In the genomic region with DNA sequence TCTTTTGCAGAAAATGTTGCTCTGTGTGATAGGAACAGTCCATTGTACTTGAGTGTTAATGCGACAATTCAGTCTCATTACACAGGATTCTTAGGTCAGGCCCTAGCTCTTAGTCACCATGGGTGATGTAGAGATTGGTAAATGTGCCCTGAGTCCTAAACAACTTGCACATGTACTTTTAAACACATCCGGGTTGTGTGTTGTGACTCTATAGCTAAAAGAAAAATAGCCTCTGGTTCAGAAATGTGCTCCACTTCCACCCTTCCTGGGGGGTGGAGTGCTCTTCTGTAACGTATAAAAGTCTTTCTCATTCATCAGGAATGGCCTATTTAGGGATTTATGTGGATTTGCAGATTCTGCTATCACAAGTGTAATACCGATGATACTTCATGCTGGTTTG, we compare ENCODE assay signal across 23 cellular contexts. TPM values are rescaled to one million over a fixed set of nuclear protein-coding genes. Genes with fewer than 3 reads are reported as not detected.
DNase-seq lines count a peak whose midpoint lies in the region; ATAC-seq, FAIRE-seq and TF ChIP-seq lines count a peak whose summit lies in the region.
"Had no signal": no experiment of that assay in that cellular context is flagged by ENCODE, and none has a peak within 500 bp of the region (broad histone marks: within the 10 kb centered on the region; RNA-seq: fewer than 3 reads in every experiment).

No MANE protein-coding gene starts in this region.

- H3K9me3 ChIP-seq in endothelial cell of umbilical vein (replicated peaks; ENCODE audit: control insufficient read depth, insufficient read depth, low read length), result no peaks in the 10 kb centered on the region
- H3K9me3 ChIP-seq in osteoblast (ENCODE audit: low read depth, low read length), result no peaks in the 10 kb centered on the region
- no peaks in the 10 kb centered on the region for H3K9me3 ChIP-seq in small intestine (ENCODE audit: control insufficient read depth, low read depth)
- H3K9me3 ChIP-seq: ascending aorta, colonic mucosa had no signal

- CTCF ChIA-PET in BJ (lab: Yijun Ruan, JAX), result interaction anchor here (0.7 to 1.4 kb wide), 4 partner anchors 9 to 145 kb away, joined by 3 to 5 read pairs (median 4); no protein-coding TSS in a partner anchor
- CTCF ChIA-PET in endothelial cell of umbilical vein (lab: Charles Lee), result interaction anchor here (1.1 kb wide), 1 partner anchor 63 kb away, joined by 3 read pairs; no protein-coding TSS in a partner anchor

- ATAC-seq in HG02970 (IDR thresholded peaks at IDR 0.05; ENCODE audit: low FRiP score, unreplicated experiment), result no peak
- ATAC-seq in GM21367 (IDR thresholded peaks at IDR 0.05; ENCODE audit: unreplicated experiment), result no peak
- no peak for ATAC-seq in GM21737 (IDR thresholded peaks at IDR 0.05; ENCODE audit: unreplicated experiment)
- ATAC-seq: activated CD8-positive, alpha-beta T cell treated with anti-CD3 and anti-CD28 coated beads, Interleukin-2, amount 10 ng/mL, durations not matched to agents 7 days and 5 days; left cardiac atrium; naive thymus-derived CD4-positive, alpha-beta T cell had no signal

- POLR2A ChIA-PET in BJ (lab: Charles Lee), result no interaction called here
- POLR2A ChIA-PET in endothelial cell of umbilical vein (lab: Charles Lee), result no interaction called here

- H3K4me3 ChIP-seq in BJ (ENCODE audit: low read depth, low read length) (no peak overlapping the region), endothelial cell of umbilical vein (replicated peaks in 1 of 3; ENCODE audit: insufficient read depth in 1 of 3, low read depth in 1 of 3, low read length in 3 of 3) (no peak overlapping the region), osteoblast (ENCODE audit: insufficient read depth, low read length) (no peak overlapping the region), small intestine (ENCODE audit: low read depth in 1 of 2, low read length in 2 of 2) (no peak overlapping the region)
- H3K4me3 ChIP-seq: ascending aorta, colonic mucosa had no signal

- BruUV-seq in endothelial cell of umbilical vein (replicated peaks; lab: Mats Ljungman, UMichigan), result no TSS peak

- no peak overlapping the region for H3K4me2 ChIP-seq in endothelial cell of umbilical vein (ENCODE audit: insufficient read depth, low read length)
- H3K4me2 ChIP-seq in osteoblast (ENCODE audit: insufficient read depth, low read length), result no peak overlapping the region

- dilution Hi-C loops in endothelial cell of umbilical vein (cut with MboI; ENCODE audit: extremely low pct_ligation_motif_present, low sequenced_read_pairs), result no loop called here

- H4K20me1 ChIP-seq in endothelial cell of umbilical vein (replicated peaks; ENCODE audit: control insufficient read depth, extremely low read depth, insufficient read depth, low read length) (no peaks in the 10 kb centered on the region), osteoblast (ENCODE audit: insufficient read depth, low read length) (peaks cover 5% of the 10 kb centered on the region)

- H3K36me3 ChIP-seq in BJ (ENCODE audit: control insufficient read depth, insufficient read depth, low read length) (no peaks in the 10 kb centered on the region; the same call in 1 of the 2 replicates), endothelial cell of umbilical vein (ENCODE audit: control insufficient read depth in 2 of 2, extremely low read depth in 1 of 2, insufficient read depth in 2 of 2, low read length in 2 of 2) (no peaks in the 10 kb centered on the region), osteoblast (ENCODE audit: insufficient read depth, low read length) (no peaks in the 10 kb centered on the region), small intestine (ENCODE audit: control insufficient read depth in 2 of 2, insufficient read depth in 2 of 2, low read length in 2 of 2) (peaks cover 3 to 7% of the 10 kb centered on the region in 2 donors)
- H3K36me3 ChIP-seq: ascending aorta, colonic mucosa had no signal

- H3K9ac ChIP-seq in endothelial cell of umbilical vein (replicated peaks; ENCODE audit: extremely low read depth, insufficient read depth, low read length), result no peak overlapping the region

- 64 to 77% (median 73%) methylated on average over 4 of the region's 4 CpGs for WGBS in small intestine, 3 donors

- peak; percentile 73 for FAIRE-seq in endothelial cell of umbilical vein (lab: Jason Lieb, UNC)
- no peak for FAIRE-seq in small intestine (lab: Jason Lieb, UNC)

- peaks cover 18% of the 10 kb centered on the region for H3K4me1 ChIP-seq in endothelial cell of umbilical vein (ENCODE audit: control insufficient read depth, extremely low read depth, insufficient read depth, low read length)
- peaks cover 9% of the 10 kb centered on the region for H3K4me1 ChIP-seq in osteoblast (ENCODE audit: insufficient read depth, low read length)
- H3K4me1 ChIP-seq in small intestine (ENCODE audit: control insufficient read depth in 2 of 2, insufficient read depth in 1 of 2, low read depth in 1 of 2, low read length in 1 of 2), result no peaks in the 10 kb centered on the region
- H3K4me1 ChIP-seq: ascending aorta, colonic mucosa had no signal

- H2AFZ ChIP-seq in endothelial cell of umbilical vein (ENCODE audit: low read depth, low read length) (no peak overlapping the region), osteoblast (ENCODE audit: low read length) (no peak overlapping the region)

- intact Hi-C loops in endothelial cell of umbilical vein (cut with micrococcal nuclease), result no loop called here

- no peak for TF ChIP-seq POLR2A in endothelial cell of umbilical vein (IDR thresholded peaks at IDR 0.05; ENCODE audit: low read depth, low read length)

- DNase-seq in BJ (ENCODE audit: low read depth) (peak; percentile 71), RPMI7951 (ENCODE audit: low read depth) (peak; percentile 42), endothelial cell of umbilical vein (ENCODE audit: low read depth, low spot score) (peak; percentile 16), osteoblast (ENCODE audit: insufficient read length, low spot score, missing footprints) (peak; percentile 78), small intestine (no peak)
- DNase-seq: activated CD8-positive, alpha-beta T cell treated with anti-CD3 and anti-CD28 coated beads, Interleukin-2, amount 10 ng/mL, durations not matched to agents 7 days and 5 days; activated naive CD4-positive, alpha-beta T cell treated with Interleukin-2 at 50 U/mL for 16 hours; activated T-cell treated with anti-CD3 and anti-CD28 coated beads, Interleukin-2, amount 50 U/mL, for 24 hours; colonic mucosa; COR-L47; left cardiac atrium; mesendoderm; MM.1S; naive thymus-derived CD4-positive, alpha-beta T cell; NCI-H1436 treated with DMSO at 0.1 percent for 48 hours; NCI-H524; posterior cingulate gyrus; stimulated activated naive CD4-positive, alpha-beta T cell had no signal

- H3K27me3 ChIP-seq in BJ (ENCODE audit: control insufficient read depth, insufficient read depth, low read length), result no peaks in the 10 kb centered on the region
- H3K27me3 ChIP-seq in endothelial cell of umbilical vein (ENCODE audit: control insufficient read depth in 2 of 2, insufficient read depth in 2 of 2, low read length in 2 of 2), result no peaks in the 10 kb centered on the region
- H3K27me3 ChIP-seq in osteoblast (ENCODE audit: insufficient read depth, low read length), result peaks cover 21% of the 10 kb centered on the region
- H3K27me3 ChIP-seq in small intestine (ENCODE audit: control insufficient read depth in 2 of 2, insufficient read depth in 2 of 2, low read length in 2 of 2), result no peaks in the 10 kb centered on the region
- H3K27me3 ChIP-seq: ascending aorta, colonic mucosa had no signal

- no peaks in the 10 kb centered on the region for H3K9me1 ChIP-seq in endothelial cell of umbilical vein (replicated peaks; ENCODE audit: control insufficient read depth, extremely low read depth, insufficient read depth, low read length)

- no peak for TF ChIP-seq CTCF in BJ (IDR thresholded peaks at IDR 0.05; ENCODE audit: insufficient read depth, low read depth, low read length)
- no peak for TF ChIP-seq CTCF in endothelial cell of umbilical vein (IDR thresholded peaks at IDR 0.05; ENCODE audit: extremely low read depth in 1 of 2, insufficient read depth in 1 of 2, low read depth in 1 of 2, low read length in 2 of 2)
- no peak for TF ChIP-seq CTCF in osteoblast (IDR thresholded peaks at IDR 0.05; ENCODE audit: extremely low read depth, low read depth, low read length)

- peaks cover 51% of the 10 kb centered on the region for H3K79me2 ChIP-seq in endothelial cell of umbilical vein (ENCODE audit: control insufficient read depth, insufficient read depth, low read length)
- no peaks in the 10 kb centered on the region for H3K79me2 ChIP-seq in osteoblast (ENCODE audit: insufficient read depth, low read length)

- H3K27ac ChIP-seq in endothelial cell of umbilical vein (ENCODE audit: insufficient read depth, low read depth, low read length) (no peak overlapping the region), osteoblast (ENCODE audit: low read depth, low read length) (no peak overlapping the region), small intestine (ENCODE audit: low read depth in 1 of 2, low read length in 1 of 2) (no peak overlapping the region)
- H3K27ac ChIP-seq: ascending aorta, colonic mucosa, RWPE1 had no signal

TF ChIP-seq in endothelial cell of umbilical vein, 7 proteins besides CTCF, POLR2A, EP300 and RAD21 (continues in another document):
- TF ChIP-seq JUN (IDR thresholded peaks at IDR 0.05; ENCODE audit: borderline replicate concordance, insufficient read depth, insufficient read length, low read depth) (no peak), GATA2 (IDR thresholded peaks at IDR 0.05; ENCODE audit: insufficient read depth, insufficient read length, low read depth, low read length) (no peak), POLR2AphosphoS5 (IDR thresholded peaks at IDR 0.05; ENCODE audit: insufficient read depth, low read depth, low read length) (no peak), EZH2 (IDR thresholded peaks at IDR 0.05; ENCODE audit: borderline replicate concordance, low read depth, low read length, severe bottlenecking) (no peak)
- TF ChIP-seq, protein P1, sequence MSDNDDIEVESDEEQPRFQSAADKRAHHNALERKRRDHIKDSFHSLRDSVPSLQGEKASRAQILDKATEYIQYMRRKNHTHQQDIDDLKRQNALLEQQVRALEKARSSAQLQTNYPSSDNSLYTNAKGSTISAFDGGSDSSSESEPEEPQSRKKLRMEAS (IDR thresholded peaks at IDR 0.05; ENCODE audit: insufficient read depth, insufficient read length), result no peak

RNA-seq across cellular contexts. Expression of a gene that starts 5.2 kb away (rescaled TPM):
- polyA plus RNA-seq in BJ (2011; rRNA removed) (3.0 and 3.6 TPM in 2 replicates), endothelial cell of umbilical vein (5.3 and 6.6 TPM in 2 replicates), small intestine (10 to 100 TPM in 2 of 3 donors, 1 to 10 TPM in 1; 10.0 to 57.0 (median 13.6) TPM)
- 7.0 and 7.9 TPM in 2 replicates for polyA minus RNA-seq in BJ (2011; rRNA and poly(A)+ RNA removed)
- 4.5 and 4.6 TPM in 2 replicates for total RNA-seq in RPMI7951 (2014; rRNA removed; shearing (Covaris generic))
- total RNA-seq in endothelial cell of umbilical vein (12.9 and 13.3 TPM in 2 replicates), osteoblast (37.7 and 40.2 TPM in 2 replicates)
- polyA plus RNA-seq in endothelial cell of umbilical vein (2011; cell fraction: cytosol; rRNA removed), result 3.3 and 3.5 TPM in 2 replicates
- polyA plus RNA-seq in endothelial cell of umbilical vein (2011; cell fraction: nucleus; rRNA removed), result 16.3 and 19.5 TPM in 2 replicates
- polyA plus RNA-seq in endothelial cell of umbilical vein (2012), result 7.7 and 7.8 TPM in 2 replicates
- 9.5 and 10.9 TPM in 2 replicates for polyA minus RNA-seq in endothelial cell of umbilical vein
- polyA minus RNA-seq in endothelial cell of umbilical vein (2011; cell fraction: cytosol; rRNA and poly(A)+ RNA removed), result 8.3 TPM
- 9.8 and 17.5 TPM in 2 replicates for polyA minus RNA-seq in endothelial cell of umbilical vein (2011; cell fraction: nucleus; rRNA and poly(A)+ RNA removed)
